In genomic region chr17:59425085-59425901, GRCh38 we compare ENCODE assay signal across 12 cellular contexts.
DNase-seq lines count a peak whose midpoint lies in the region; ATAC-seq and TF ChIP-seq lines count a peak whose summit lies in the region.
"Had no signal": no experiment of that assay in that cellular context is flagged by ENCODE, and none has a peak within 500 bp of the region (broad histone marks: within the 10 kb centered on the region; RNA-seq: fewer than 3 reads in every experiment).

No MANE protein-coding gene starts in this region.

- DNase-seq in CD1c-positive myeloid dendritic cell (ENCODE audit: extremely low spot score) (peak; percentile 38), left ventricle myocardium superior (peak; percentile 66), progenitor cell of endocrine pancreas (ENCODE audit: low spot score, unreplicated experiment) (no peak), cortex of kidney (lab: John Stamatoyannopoulos, UW) (no peak), foreskin melanocyte (no peak), iPS-NIHi11 (ENCODE audit: low spot score) (no peak)
- no peak for DNase-seq in activated naive CD4-positive, alpha-beta T cell treated with anti-CD3 and anti-CD28 coated beads, Interleukin-2, amount 50 U/mL, for 16 hours
- DNase-seq: central memory CD4-positive, alpha-beta T cell; NCI-H510A; stimulated activated naive CD8-positive, alpha-beta T cell treated with anti-CD3 and anti-CD28 coated beads, Interleukin-15, Interleukin-2, amounts not matched to agents 100 U/mL and 50 U/mL, for 24 hours had no signal

- H3K36me3 Mint-ChIP-seq in progenitor cell of endocrine pancreas (ENCODE audit: insufficient read depth) = no peaks in the 10 kb centered on the region
- H3K36me3 Mint-ChIP-seq: neural progenitor cell had no signal

- intact Hi-C loops in left ventricle myocardium superior (cut with micrococcal nuclease) = loop anchor here (10.0 kb wide), 1 partner anchor 90 kb away; the partner anchor contains the start of gene YPEL2

- peak; percentile 75 for ATAC-seq in left ventricle myocardium superior
- ATAC-seq: stimulated activated naive CD8-positive, alpha-beta T cell treated with anti-CD3 and anti-CD28 coated beads, Interleukin-15, Interleukin-2, amounts not matched to agents 100 U/mL and 50 U/mL, for 24 hours had no signal

- no peaks in the 10 kb centered on the region for H3K27me3 Mint-ChIP-seq in progenitor cell of endocrine pancreas

- no peak overlapping the region for H3K4me3 Mint-ChIP-seq in progenitor cell of endocrine pancreas (ENCODE audit: low read depth)
- H3K4me3 Mint-ChIP-seq: neural progenitor cell had no signal

- peak overlapping the region; percentile 29 for H3K27ac Mint-ChIP-seq in progenitor cell of endocrine pancreas
- H3K27ac Mint-ChIP-seq: neural progenitor cell had no signal

- peak overlapping the region; percentile 95 for H3K27ac ChIP-seq in angular gyrus (ENCODE audit: low read depth, low read length)
- H3K27ac ChIP-seq: neural progenitor cell had no signal

- H3K4me1 Mint-ChIP-seq in progenitor cell of endocrine pancreas (ENCODE audit: low read depth) = peaks cover 31% of the 10 kb centered on the region

- no peaks in the 10 kb centered on the region for H3K9me3 Mint-ChIP-seq in progenitor cell of endocrine pancreas (ENCODE audit: low read depth)
- H3K9me3 Mint-ChIP-seq: neural progenitor cell had no signal

- no peak for TF ChIP-seq CTCF in progenitor cell of endocrine pancreas (IDR thresholded peaks at IDR 0.05; ENCODE audit: unreplicated experiment)

Comparison
In these comparisons a context has a peak if more than half of its experiments do, and no peak if none do; other contexts are left out.
1. DNase-seq: peak in CD1c-positive myeloid dendritic cell (single experiment) and left ventricle myocardium superior (single experiment); none in progenitor cell of endocrine pancreas (single experiment), cortex of kidney (single experiment), foreskin melanocyte (single experiment), iPS-NIHi11 (single experiment) and activated naive CD4-positive, alpha-beta T cell treated with anti-CD3 and anti-CD28 coated beads, Interleukin-2, amount 50 U/mL, for 16 hours (single experiment).